Comparison of ENCODE assay signal across 18 cellular contexts in genomic region chr1:9273177-9273576, GRCh38. TPM values are rescaled to one million over a fixed set of nuclear protein-coding genes. Genes with fewer than 3 reads are reported as not detected.
DNase-seq lines count a peak whose midpoint lies in the region; ATAC-seq and TF ChIP-seq lines count a peak whose summit lies in the region.
"Had no signal": no experiment of that assay in that cellular context is flagged by ENCODE, and none has a peak within 500 bp of the region (broad histone marks: within the 10 kb centered on the region; RNA-seq: fewer than 3 reads in every experiment).

No MANE protein-coding gene starts in this region.

- H3K4me1 Mint-ChIP-seq in chondrocyte (ENCODE audit: low read depth) = peaks cover 46% of the 10 kb centered on the region

- H3K4me2 ChIP-seq in smooth muscle cell = no peak overlapping the region
- H3K4me2 ChIP-seq: PC-9 had no signal

- peaks cover 2% of the 10 kb centered on the region for H3K36me3 Mint-ChIP-seq in chondrocyte (ENCODE audit: low read depth)

- in situ Hi-C loops in Panc1 (cut with HindIII; ENCODE audit: low pct_unique_long_range_greater_than_20kb, low sequenced_read_pairs) = no loop called here

- no peak for ATAC-seq in Panc1
- peak in 3 of 4 donors; percentile 3 to 33 (median 16) for ATAC-seq in right lobe of liver
- ATAC-seq in mucosa of descending colon = no peak
- ATAC-seq in GM21825 (IDR thresholded peaks at IDR 0.05; ENCODE audit: unreplicated experiment) = no peak
- ATAC-seq: CD8-positive, alpha-beta T cell had no signal

- 0 out of 2 replicates have a peak overlapping the region, but pooled peaks have one; percentile 34 for H3K27ac ChIP-seq in Panc1 (ENCODE audit: low read length)
- H3K27ac ChIP-seq in right lobe of liver = no peak overlapping the region
- no peak overlapping the region for H3K27ac ChIP-seq in smooth muscle cell (ENCODE audit: low read depth)
- H3K27ac ChIP-seq in tibial artery = no peak overlapping the region
- H3K27ac ChIP-seq: BLaER1 treated with 17β-estradiol and CSF1 and Interleukin-3, amounts not matched to agents 10 nM and 100 nM; PC-9 had no signal

- WGBS in right lobe of liver (ENCODE audit: insufficient coverage, low coverage, low lambda C conversion rate, missing lambda C conversion rate) = 64% methylated on average over 7 of the region's 11 CpGs
- WGBS in smooth muscle cell (ENCODE audit: low lambda C conversion rate) = 86% methylated on average over 11 of the region's 11 CpGs

- POLR2A ChIA-PET in Panc1 (lab: Charles Lee) = no interaction called here

- H3K79me2 ChIP-seq in smooth muscle cell (ENCODE audit: low read depth) = no peaks in the 10 kb centered on the region

- no peak for TF ChIP-seq POLR2A in right lobe of liver (IDR thresholded peaks at IDR 0.05)

- no peak overlapping the region for H3K9ac ChIP-seq in smooth muscle cell (ENCODE audit: low read depth)
- H3K9ac ChIP-seq: BLaER1 treated with 17β-estradiol and CSF1 and Interleukin-3, amounts not matched to agents 10 nM and 100 nM had no signal

- peaks cover 51% of the 10 kb centered on the region for H3K4me1 ChIP-seq in Panc1 (ENCODE audit: control insufficient read depth, insufficient read depth, low read length)
- no peaks in the 10 kb centered on the region for H3K4me1 ChIP-seq in right lobe of liver
- peaks cover 11% of the 10 kb centered on the region for H3K4me1 ChIP-seq in smooth muscle cell (ENCODE audit: low read depth)
- peaks cover 3% of the 10 kb centered on the region for H3K4me1 ChIP-seq in mucosa of descending colon (ENCODE audit: low read depth)
- H3K4me1 ChIP-seq in tibial artery = peaks cover 0 to 21% (median 8%) of the 10 kb centered on the region in 4 donors

- no peaks in the 10 kb centered on the region for H3F3A ChIP-seq in smooth muscle cell (ENCODE audit: low read depth)

- H3K9me3 ChIP-seq in Panc1 (ENCODE audit: control insufficient read depth, insufficient read depth, low read depth, low read length) (no peaks in the 10 kb centered on the region), right lobe of liver (no peaks in the 10 kb centered on the region), smooth muscle cell (replicated peaks; ENCODE audit: low read depth) (no peaks in the 10 kb centered on the region), mucosa of descending colon (no peaks in the 10 kb centered on the region), tibial artery (no peaks in the 10 kb centered on the region)

- CTCF ChIA-PET in Panc1 (lab: Charles Lee) = no interaction called here

- TF ChIP-seq CTCF in Panc1 (IDR thresholded peaks at IDR 0.05) (no peak), chondrocyte (IDR thresholded peaks at IDR 0.05) (peak; percentile 15), right lobe of liver (IDR thresholded peaks at IDR 0.05) (no peak), smooth muscle cell (IDR thresholded peaks at IDR 0.05; ENCODE audit: borderline replicate concordance, insufficient read depth, poor library complexity, severe bottlenecking) (peak; percentile 4), mucosa of descending colon (IDR thresholded peaks at IDR 0.05) (no peak), tibial artery (IDR thresholded peaks at IDR 0.05) (no peak)

- H2AFZ ChIP-seq in smooth muscle cell (ENCODE audit: low read depth) = no peak overlapping the region
- H2AFZ ChIP-seq: PC-9 had no signal

- H3K36me3 ChIP-seq in Panc1 (ENCODE audit: control insufficient read depth, insufficient read depth, low read length) (no peaks in the 10 kb centered on the region), right lobe of liver (peaks cover 0 to 20% (median 10%) of the 10 kb centered on the region in 4 donors), smooth muscle cell (ENCODE audit: low read depth) (no peaks in the 10 kb centered on the region), mucosa of descending colon (ENCODE audit: low read depth) (no peaks in the 10 kb centered on the region), tibial artery (peaks cover 8 to 43% (median 19%) of the 10 kb centered on the region in 3 donors)
- H3K36me3 ChIP-seq: BLaER1 treated with 17β-estradiol and CSF1 and Interleukin-3, amounts not matched to agents 10 nM and 100 nM had no signal

- no TSS peak for BruUV-seq in Panc1 (replicated peaks; lab: Mats Ljungman, UMichigan)

- DNase-seq in Panc1 (ENCODE audit: low read depth, low spot score) (no peak), chondrocyte (ENCODE audit: low spot score) (no peak), right lobe of liver (no peak), smooth muscle cell (lab: John Stamatoyannopoulos, UW; ENCODE audit: unreplicated experiment) (no peak), mucosa of descending colon (no peak), tibial artery (no peak)
- DNase-seq in stimulated activated CD4-positive, alpha-beta T cell treated with anti-CD3 and anti-CD28 coated beads, Interleukin-15, amount 100 ng/mL, for 24 hours = no peak
- DNase-seq: Calu3; CD8-positive, alpha-beta T cell; GF-D8; Karpas-422; NCI-H1436; NCI-H1930; NCI-H345; NCI-H524 treated with DMSO at 0.1 percent for 48 hours; PC-9 had no signal

- H3K4me3 ChIP-seq in Panc1 (ENCODE audit: low read depth in 2 of 2, low read length in 2 of 2) (no peak overlapping the region), right lobe of liver (no peak overlapping the region), smooth muscle cell (no peak overlapping the region), mucosa of descending colon (no peak overlapping the region), tibial artery (no peak overlapping the region)
- H3K4me3 ChIP-seq: BLaER1 treated with 17β-estradiol and CSF1 and Interleukin-3, amounts not matched to agents 10 nM and 100 nM; PC-9 had no signal

- H3K27ac Mint-ChIP-seq in chondrocyte (ENCODE audit: unreplicated experiment) = no peak overlapping the region
- H3K27ac Mint-ChIP-seq: CD8-positive, alpha-beta T cell had no signal

- H4K20me1 ChIP-seq in smooth muscle cell (ENCODE audit: low read depth) = no peaks in the 10 kb centered on the region

- H3K27me3 Mint-ChIP-seq in chondrocyte (ENCODE audit: low read depth) = no peaks in the 10 kb centered on the region

- intact Hi-C loops in Panc1 (cut with micrococcal nuclease; ENCODE audit: unreplicated experiment) (no loop called here), right lobe of liver (cut with DNase I) (no loop called here), mucosa of descending colon (cut with DNase I, micrococcal nuclease) (no loop called here), tibial artery (cut with DNase I; ENCODE audit: low total_unique reads) (loop anchor here (5.0 kb wide), 1 partner anchor 214 kb away; no protein-coding TSS in a partner anchor)

- H3K4me3 Mint-ChIP-seq in chondrocyte (ENCODE audit: unreplicated experiment) = no peak overlapping the region
- H3K4me3 Mint-ChIP-seq: CD8-positive, alpha-beta T cell had no signal

- H3K9me3 Mint-ChIP-seq in chondrocyte (ENCODE audit: low read depth) = no peaks in the 10 kb centered on the region
- H3K9me3 Mint-ChIP-seq: CD8-positive, alpha-beta T cell had no signal

- no peaks in the 10 kb centered on the region for H3K27me3 ChIP-seq in Panc1 (ENCODE audit: control insufficient read depth, insufficient read depth, low read length)
- no peaks in the 10 kb centered on the region for H3K27me3 ChIP-seq in right lobe of liver
- no peaks in the 10 kb centered on the region for H3K27me3 ChIP-seq in smooth muscle cell (ENCODE audit: low read depth)
- no peaks in the 10 kb centered on the region for H3K27me3 ChIP-seq in tibial artery

RNA-seq across cellular contexts. Expression of gene SPSB1, which starts 19.5 kb away (rescaled TPM):
- total RNA-seq in Panc1 (2021; ENCODE audit: unreplicated experiment) = 73.7 TPM
- polyA plus RNA-seq in Panc1 (2012; ENCODE audit: insufficient read length) = 59.2 TPM
- 164 to 184 TPM (median 173 TPM) in 3 replicates for total RNA-seq in chondrocyte
- 100 to 1,000 TPM in 1 of 6 experiments, 10 to 100 TPM in 4, 1 to 10 TPM in 1; 7.7 to 121 (median 37.0) TPM for total RNA-seq in right lobe of liver
- total RNA-seq in smooth muscle cell = 27.6 and 38.0 TPM in 2 replicates
- polyA plus RNA-seq in smooth muscle cell = 37.0 and 44.5 TPM in 2 replicates
- 10 to 100 TPM; 22.1 to 35.5 (median 26.1) TPM for total RNA-seq in mucosa of descending colon

RNA-seq across cellular contexts. Expression of gene H6PD, which starts 38.6 kb away (rescaled TPM):
- total RNA-seq in Panc1 (2021; ENCODE audit: unreplicated experiment) (23.5 TPM), chondrocyte (37.0 to 41.4 TPM (median 38.9 TPM) in 3 replicates), right lobe of liver (100 to 1,000 TPM; 102 to 158 (median 120) TPM), smooth muscle cell (15.1 and 17.3 TPM in 2 replicates), mucosa of descending colon (10 to 100 TPM; 27.6 to 35.3 (median 31.9) TPM)
- polyA plus RNA-seq in Panc1 (2012; ENCODE audit: insufficient read length) = 17.7 TPM
- 13.6 and 15.3 TPM in 2 replicates for polyA plus RNA-seq in smooth muscle cell

Comparison
In these comparisons a context has a peak if more than half of its experiments do, and no peak if none do; other contexts are left out.
1. ATAC-seq: peak in right lobe of liver (3 of 4); none in Panc1 (single experiment), mucosa of descending colon (single experiment) and GM21825 (single experiment).
2. CTCF ChIP-seq: peak in chondrocyte (single experiment) and smooth muscle cell (single experiment); none in Panc1 (single experiment), right lobe of liver (0 of 4), mucosa of descending colon (single experiment) and tibial artery (0 of 2).